Comparison of ENCODE assay signal across 20 cellular contexts in genomic region chr1:15945011-15945831, GRCh38. TPM values are rescaled to one million over a fixed set of nuclear protein-coding genes. Genes with fewer than 3 reads are reported as not detected.
DNase-seq lines count a peak whose midpoint lies in the region; ATAC-seq, FAIRE-seq and TF ChIP-seq lines count a peak whose summit lies in the region.
"Had no signal": no experiment of that assay in that cellular context is flagged by ENCODE, and none has a peak within 500 bp of the region (broad histone marks: within the 10 kb centered on the region; RNA-seq: fewer than 3 reads in every experiment).

No MANE protein-coding gene starts in this region.

- TF ChIP-seq RAD21 in GM12878 (IDR thresholded peaks at IDR 0.05; ENCODE audit: insufficient read depth, low read depth, low read length) = no peak

- H3K9me3 ChIP-seq in GM12878 (replicated peaks; ENCODE audit: control insufficient read depth, insufficient read depth, low read length) = no peaks in the 10 kb centered on the region
- no peaks in the 10 kb centered on the region for H3K9me3 ChIP-seq in aorta (ENCODE audit: control insufficient read depth, low read length)
- H3K9me3 ChIP-seq: SJSA1 had no signal

- CTCF ChIA-PET in GM12878 (lab: Yijun Ruan, JAX) = interaction anchor here (0.7 kb wide), 1 partner anchor 153 kb away, joined by 3 read pairs; no protein-coding TSS in a partner anchor
- CTCF ChIA-PET in activated CD4-positive, alpha-beta T cell treated with anti-CD3 and anti-CD28 coated beads for 36 hours (lab: Charles Lee) = no interaction called here

- 98% methylated on average over 39 of the region's 39 CpGs for WGBS in GM12878 (ENCODE audit: insufficient coverage, insufficient replicate concordance, low lambda C conversion rate, missing lambda C conversion rate)
- WGBS in aorta, 2 donors = 85 to 89% methylated on average over 39 of the region's 39 CpGs

- SMC1A ChIA-PET in GM12878 (lab: Charles Lee; ENCODE audit: uncharacterized antibody, unreplicated experiment) = no interaction called here

- no peak overlapping the region for H2AFZ ChIP-seq in GM12878 (ENCODE audit: control insufficient read depth, low read depth, low read length)
- H2AFZ ChIP-seq: PC-9 had no signal

- no peaks in the 10 kb centered on the region for H3K27me3 Mint-ChIP-seq in activated naive CD8-positive, alpha-beta T cell
- H3K27me3 Mint-ChIP-seq in activated naive CD8-positive, alpha-beta T cell treated with anti-CD3 and anti-CD28 coated beads for 36 hours = no peaks in the 10 kb centered on the region
- no peaks in the 10 kb centered on the region for H3K27me3 Mint-ChIP-seq in neural crest cell (ENCODE audit: low read depth)
- H3K27me3 Mint-ChIP-seq in activated CD4-positive, alpha-beta T cell treated with anti-CD3 and anti-CD28 coated beads for 36 hours = no peaks in the 10 kb centered on the region

- no peak overlapping the region for H3K9ac ChIP-seq in GM12878 (ENCODE audit: control insufficient read depth, insufficient read depth, low read length)
- H3K9ac ChIP-seq: KMS-11 had no signal

- no peak for DNase-seq in activated naive CD8-positive, alpha-beta T cell treated with anti-CD3 and anti-CD28 coated beads for 36 hours
- DNase-seq in GM12878 (ENCODE audit: low read depth, low spot score) (no peak), neural crest cell (ENCODE audit: low read depth, low spot score) (no peak), aorta (peak; percentile 46 to 74)
- no peak for DNase-seq in activated CD4-positive, alpha-beta T cell treated with anti-CD3 and anti-CD28 coated beads for 36 hours
- DNase-seq: ACHN, AML-193, NCI-H1048, NCI-H146, NCI-H2081 treated with DMSO at 0.1 percent for 48 hours, NCI-H510A treated with DMSO at 0.1 percent for 48 hours, NCI-H82, PC-9 had no signal

- no peaks in the 10 kb centered on the region for H3K27me3 ChIP-seq in GM12878 (replicated peaks in 1 of 2; ENCODE audit: control insufficient read depth in 2 of 2, insufficient read depth in 2 of 2, low read length in 1 of 2)
- no peaks in the 10 kb centered on the region for H3K27me3 ChIP-seq in aorta (ENCODE audit: control insufficient read depth in 1 of 2, insufficient read depth in 2 of 2, low read length in 1 of 2)
- H3K27me3 ChIP-seq: SJSA1 had no signal

- ATAC-seq in GM12878 (no peak), aorta (ENCODE audit: low FRiP score) (no peak), GM21360 (IDR thresholded peaks at IDR 0.05; ENCODE audit: unreplicated experiment) (no peak), HG02870 (IDR thresholded peaks at IDR 0.05; ENCODE audit: unreplicated experiment) (no peak)
- no peak for ATAC-seq in activated CD4-positive, alpha-beta T cell treated with anti-CD3 and anti-CD28 coated beads for 36 hours
- ATAC-seq: HCT116 had no signal

- peak; percentile 21 for TF ChIP-seq POLR2A in GM12878 (IDR thresholded peaks at IDR 0.05; ENCODE audit: low read depth, low read length)

- TF ChIP-seq CTCF in GM12878 (IDR thresholded peaks at IDR 0.05 in 2 of 3, conservative IDR thresholded peaks at IDR 0.05 in 1 of 3; ENCODE audit: control insufficient read depth in 2 of 3, extremely low read depth in 1 of 3, insufficient read depth in 1 of 3, low read depth in 3 of 3, low read length in 3 of 3) (no peak), neural crest cell (conservative IDR thresholded peaks at IDR 0.05) (no peak)

- H3K4me2 ChIP-seq in GM12878 (ENCODE audit: control insufficient read depth, insufficient read depth) = no peak overlapping the region
- H3K4me2 ChIP-seq: KMS-11, PC-9 had no signal

- in situ Hi-C loops in GM12878 (cut with MboI) = no loop called here

- TF ChIP-seq EP300 in GM12878 (IDR thresholded peaks at IDR 0.05; ENCODE audit: borderline replicate concordance in 1 of 2, control insufficient read depth in 1 of 2, low read depth in 2 of 2, low read length in 2 of 2) = no peak

- H3K4me1 Mint-ChIP-seq in activated naive CD8-positive, alpha-beta T cell (ENCODE audit: low read depth) = peaks cover 29% of the 10 kb centered on the region
- peaks cover 35% of the 10 kb centered on the region for H3K4me1 Mint-ChIP-seq in activated naive CD8-positive, alpha-beta T cell treated with anti-CD3 and anti-CD28 coated beads for 36 hours
- peaks cover 20% of the 10 kb centered on the region for H3K4me1 Mint-ChIP-seq in neural crest cell
- peaks cover 32% of the 10 kb centered on the region for H3K4me1 Mint-ChIP-seq in activated CD4-positive, alpha-beta T cell treated with anti-CD3 and anti-CD28 coated beads for 36 hours

- BruUV-seq in GM12878 (replicated peaks; lab: Mats Ljungman, UMichigan) = no TSS peak

- peak overlapping the region; percentile 54 for H3K27ac Mint-ChIP-seq in activated naive CD8-positive, alpha-beta T cell
- no peak overlapping the region for H3K27ac Mint-ChIP-seq in activated naive CD8-positive, alpha-beta T cell treated with anti-CD3 and anti-CD28 coated beads for 36 hours
- H3K27ac Mint-ChIP-seq in neural crest cell (ENCODE audit: unreplicated experiment) = peak overlapping the region; percentile 57
- H3K27ac Mint-ChIP-seq in activated CD4-positive, alpha-beta T cell treated with anti-CD3 and anti-CD28 coated beads for 36 hours = no peak overlapping the region

- H3K36me3 Mint-ChIP-seq in activated naive CD8-positive, alpha-beta T cell = peaks cover 4% of the 10 kb centered on the region
- H3K36me3 Mint-ChIP-seq in activated naive CD8-positive, alpha-beta T cell treated with anti-CD3 and anti-CD28 coated beads for 36 hours = peaks cover 40% of the 10 kb centered on the region
- peaks cover 6% of the 10 kb centered on the region for H3K36me3 Mint-ChIP-seq in neural crest cell (ENCODE audit: low read depth)
- peaks cover 27% of the 10 kb centered on the region for H3K36me3 Mint-ChIP-seq in activated CD4-positive, alpha-beta T cell treated with anti-CD3 and anti-CD28 coated beads for 36 hours (ENCODE audit: low read depth)

- H3K4me1 ChIP-seq in GM12878 (ENCODE audit: control insufficient read depth, insufficient read depth, low read length) (peaks cover 28% of the 10 kb centered on the region), aorta (ENCODE audit: control insufficient read depth in 1 of 2, insufficient read depth in 2 of 2, low read length in 2 of 2) (peaks cover 0 to 2% of the 10 kb centered on the region in 2 donors)

- POLR2A ChIA-PET in GM12878 (lab: Charles Lee) = no interaction called here
- POLR2A ChIA-PET in activated CD4-positive, alpha-beta T cell treated with anti-CD3 and anti-CD28 coated beads for 36 hours (lab: Charles Lee) = interaction anchor here (0.6 to 1.5 kb wide), 2 partner anchors 19 to 21 kb away, joined by 3 to 7 read pairs; no protein-coding TSS in a partner anchor

- no peak for FAIRE-seq in GM12878 (lab: Jason Lieb, UNC)

- RAD21 ChIA-PET in GM12878 (lab: Charles Lee; ENCODE audit: unreplicated experiment) = no interaction called here

- intact Hi-C loops in GM12878 (cut with micrococcal nuclease; ENCODE audit: unreplicated experiment) (loop anchor here (10.0 kb wide), 1 partner anchor 110 kb away; no protein-coding TSS in a partner anchor), aorta (cut with DNase I) (loop anchor here (5.0 kb wide), 2 partner anchors 53 to 148 kb away; no protein-coding TSS in a partner anchor)
- intact Hi-C loops in activated CD4-positive, alpha-beta T cell treated with anti-CD3 and anti-CD28 coated beads for 36 hours (cut with DNase I, micrococcal nuclease) = no loop called here

- H3K27ac ChIP-seq in GM12878 (ENCODE audit: control insufficient read depth, insufficient read depth) (no peak overlapping the region), aorta (ENCODE audit: low read depth in 1 of 2, low read length in 2 of 2) (no peak overlapping the region)
- H3K27ac ChIP-seq: KMS-11, PC-9, SJSA1 had no signal

- H3K36me3 ChIP-seq in GM12878 (ENCODE audit: control insufficient read depth in 2 of 2, insufficient read depth in 2 of 2, low read length in 1 of 2) (peaks cover 9 to 71% of the 10 kb centered on the region in 2 experiments), aorta (ENCODE audit: control insufficient read depth in 1 of 2, insufficient read depth in 2 of 2, low read length in 1 of 2) (peaks cover 0 to 13% of the 10 kb centered on the region in 2 donors)

- H3K9me3 Mint-ChIP-seq in activated naive CD8-positive, alpha-beta T cell (ENCODE audit: low read depth) = no peaks in the 10 kb centered on the region
- no peaks in the 10 kb centered on the region for H3K9me3 Mint-ChIP-seq in activated naive CD8-positive, alpha-beta T cell treated with anti-CD3 and anti-CD28 coated beads for 36 hours
- H3K9me3 Mint-ChIP-seq in neural crest cell = no peaks in the 10 kb centered on the region
- no peaks in the 10 kb centered on the region for H3K9me3 Mint-ChIP-seq in activated CD4-positive, alpha-beta T cell treated with anti-CD3 and anti-CD28 coated beads for 36 hours (ENCODE audit: low read depth)

- H3K4me3 ChIP-seq in GM12878 (no peak overlapping the region), aorta (ENCODE audit: low read length in 2 of 2) (no peak overlapping the region)
- H3K4me3 ChIP-seq: PC-9, SJSA1 had no signal

- H3K4me3 Mint-ChIP-seq in activated naive CD8-positive, alpha-beta T cell = no peak overlapping the region
- no peak overlapping the region for H3K4me3 Mint-ChIP-seq in activated naive CD8-positive, alpha-beta T cell treated with anti-CD3 and anti-CD28 coated beads for 36 hours
- H3K4me3 Mint-ChIP-seq in neural crest cell = no peak overlapping the region
- H3K4me3 Mint-ChIP-seq in activated CD4-positive, alpha-beta T cell treated with anti-CD3 and anti-CD28 coated beads for 36 hours = no peak overlapping the region

- peaks cover 9% of the 10 kb centered on the region for H3K79me2 ChIP-seq in GM12878 (ENCODE audit: control insufficient read depth, insufficient read depth, low read length)

- H4K20me1 ChIP-seq in GM12878 (ENCODE audit: control insufficient read depth, insufficient read depth) = no peaks in the 10 kb centered on the region

RNA-seq across cellular contexts. Expression of gene ZBTB17, which starts 30.7 kb away (rescaled TPM):
- 10 to 100 TPM; 52.3 to 56.1 TPM for total RNA-seq in activated naive CD8-positive, alpha-beta T cell treated with anti-CD3 and anti-CD28 coated beads for 36 hours
- 91.0 and 100 TPM in 2 replicates for total RNA-seq in GM12878 (2013; cell fraction: nucleolus; rRNA removed)
- 45.2 and 49.8 TPM in 2 replicates for total RNA-seq in GM12878 (2014; rRNA removed)
- 19.5 and 22.2 TPM in 2 replicates for total RNA-seq in GM12878 (2014; rRNA removed; fragmentation: Illumina TruSeq; extraction: Trizol)
- 51.0 and 59.4 TPM in 2 replicates for total RNA-seq in GM12878 (2021)
- 20.6 TPM for polyA plus RNA-seq in GM12878 (2011; ENCODE audit: low read depth)
- 19.4 and 40.4 TPM in 2 replicates for polyA plus RNA-seq in GM12878 (2011; rRNA removed)
- polyA plus RNA-seq in GM12878 (2011; cell fraction: cytosol; rRNA removed) = 56.9 and 90.5 TPM in 2 replicates
- polyA plus RNA-seq in GM12878 (2011; cell fraction: nucleus; rRNA removed) = 320 and 372 TPM in 2 replicates
- 33.1 and 40.1 TPM in 2 replicates for polyA plus RNA-seq in GM12878 (2012)
- 3.9 and 11.1 TPM in 2 replicates for polyA plus RNA-seq in GM12878 (2014; fragmentation: Illumina TruSeq; extraction: Trizol)
- 1 to 10 TPM in 1 of 2 experiments, under 1 TPM in 1; 0.87 to 4.3 TPM for polyA plus RNA-seq in GM12878 (2014; fragmentation: Nextera tagmentation; extraction: Ambion mirVana)
- polyA plus RNA-seq in GM12878 (2014; rRNA removed) = 43.7 and 59.6 TPM in 2 replicates
- 10 to 100 TPM; 36.9 to 44.1 TPM for polyA plus RNA-seq in GM12878 (2016; fragmentation: Nextera tagmentation; extraction: Ambion mirVana)
- polyA minus RNA-seq in GM12878 (2011; rRNA and poly(A)+ RNA removed) = 44.9 and 67.3 TPM in 2 replicates
- 24.6 and 29.4 TPM in 2 replicates for polyA minus RNA-seq in GM12878 (2011; cell fraction: cytosol; rRNA and poly(A)+ RNA removed)
- polyA minus RNA-seq in GM12878 (2011; cell fraction: nucleus; rRNA and poly(A)+ RNA removed) = 41.5 and 74.8 TPM in 2 replicates
- total RNA-seq in neural crest cell = 46.1 and 51.5 TPM in 2 replicates
- total RNA-seq in aorta = 10 to 100 TPM; 42.3 to 55.5 TPM
- polyA plus RNA-seq in aorta = 100 to 1,000 TPM in 1 of 2 donors, 10 to 100 TPM in 1; 15.0 to 134 TPM
- 10 to 100 TPM; 47.7 to 48.3 TPM for total RNA-seq in activated CD4-positive, alpha-beta T cell treated with anti-CD3 and anti-CD28 coated beads for 36 hours

RNA-seq across cellular contexts. Expression of gene SRARP, which starts 58.8 kb away (rescaled TPM):
- total RNA-seq in activated naive CD8-positive, alpha-beta T cell treated with anti-CD3 and anti-CD28 coated beads for 36 hours = not detected
- total RNA-seq in GM12878 (2013; cell fraction: nucleolus; rRNA removed) = not detected in 2 replicates
- not detected in 2 replicates for total RNA-seq in GM12878 (2014; rRNA removed)
- not detected in 2 replicates for total RNA-seq in GM12878 (2014; rRNA removed; fragmentation: Illumina TruSeq; extraction: Trizol)
- total RNA-seq in GM12878 (2021) = not detected in 2 replicates
- not detected for polyA plus RNA-seq in GM12878 (2011; ENCODE audit: low read depth)
- polyA plus RNA-seq in GM12878 (2011; rRNA removed) = 0.03 TPM in 1 of 2 replicates, not detected in the other
- polyA plus RNA-seq in GM12878 (2011; cell fraction: cytosol; rRNA removed) = 0.01 and 0.02 TPM in 2 replicates
- polyA plus RNA-seq in GM12878 (2011; cell fraction: nucleus; rRNA removed) = 0.03 TPM in 1 of 2 replicates, not detected in the other
- not detected in 2 replicates for polyA plus RNA-seq in GM12878 (2012)
- not detected in 2 replicates for polyA plus RNA-seq in GM12878 (2014; fragmentation: Illumina TruSeq; extraction: Trizol)
- not detected for polyA plus RNA-seq in GM12878 (2014; fragmentation: Nextera tagmentation; extraction: Ambion mirVana)
- 0.06 TPM in 1 of 2 replicates, not detected in the other for polyA plus RNA-seq in GM12878 (2014; rRNA removed)
- polyA plus RNA-seq in GM12878 (2016; fragmentation: Nextera tagmentation; extraction: Ambion mirVana) = not detected
- not detected in 2 replicates for polyA minus RNA-seq in GM12878 (2011; rRNA and poly(A)+ RNA removed)
- not detected in 2 replicates for polyA minus RNA-seq in GM12878 (2011; cell fraction: cytosol; rRNA and poly(A)+ RNA removed)
- not detected in 2 replicates for polyA minus RNA-seq in GM12878 (2011; cell fraction: nucleus; rRNA and poly(A)+ RNA removed)
- total RNA-seq in neural crest cell = not detected in 2 replicates
- total RNA-seq in aorta = not detected
- polyA plus RNA-seq in aorta = not detected
- total RNA-seq in activated CD4-positive, alpha-beta T cell treated with anti-CD3 and anti-CD28 coated beads for 36 hours = not detected
- total RNA-seq: M059J, PC-9, SJSA1 had no signal

Comparison
In these comparisons a context has a peak if more than half of its experiments do, and no peak if none do; other contexts are left out.
1. H3K27ac Mint-ChIP-seq: peak in activated naive CD8-positive, alpha-beta T cell (single experiment) and neural crest cell (single experiment); none in activated naive CD8-positive, alpha-beta T cell treated with anti-CD3 and anti-CD28 coated beads for 36 hours (single experiment) and activated CD4-positive, alpha-beta T cell treated with anti-CD3 and anti-CD28 coated beads for 36 hours (single experiment).
2. DNase-seq: peak in aorta (2 of 2); none in activated naive CD8-positive, alpha-beta T cell treated with anti-CD3 and anti-CD28 coated beads for 36 hours (single experiment), GM12878 (single experiment), neural crest cell (single experiment) and activated CD4-positive, alpha-beta T cell treated with anti-CD3 and anti-CD28 coated beads for 36 hours (single experiment).
3. intact Hi-C loops: an anchor here in GM12878 (10.0 kb wide) and aorta (5.0 kb wide); none called in activated CD4-positive, alpha-beta T cell treated with anti-CD3 and anti-CD28 coated beads for 36 hours.